1 cellular context compared by ENCODE assay signal in genomic region chr1:152190589-152190988, GRCh38.
TF ChIP-seq lines count a peak whose summit lies in the region.

No MANE protein-coding gene starts in this region.

TF ChIP-seq in HEK293, 187 proteins besides CTCF, POLR2A, EP300 and RAD21:
- 0 out of 2 replicates have a peak, but pooled peaks have one; percentile 21 for TF ChIP-seq PRDM10 (tag by site-specific recombination; IDR thresholded peaks at IDR 0.05)
- TF ChIP-seq MZF1 (tag by site-specific recombination; IDR thresholded peaks at IDR 0.05; ENCODE audit: borderline replicate concordance) = no peak
